Comparison of ENCODE assay signal across 20 cellular contexts in the genomic region with DNA sequence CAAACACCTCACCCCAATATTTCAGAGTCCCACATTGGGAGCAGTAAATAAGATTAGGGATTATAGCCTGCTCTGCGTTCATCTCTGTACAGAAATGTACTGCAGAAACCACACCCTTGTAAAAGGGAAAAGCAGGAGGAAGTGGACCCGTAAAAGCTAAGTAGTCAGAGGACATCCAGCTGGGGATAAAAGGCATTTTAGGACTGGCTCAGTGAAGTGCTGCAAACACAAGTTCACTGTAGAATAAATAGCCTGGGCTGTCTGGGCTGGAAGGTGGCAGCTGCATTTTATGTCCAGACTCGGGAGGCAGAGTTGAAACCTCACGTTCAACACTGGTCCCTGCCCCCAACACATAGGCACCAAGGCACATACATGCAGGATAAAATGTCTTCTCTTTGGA.
DNase-seq lines count a peak whose midpoint lies in the region; ATAC-seq and TF ChIP-seq lines count a peak whose summit lies in the region.
"Had no signal": no experiment of that assay in that cellular context is flagged by ENCODE, and none has a peak within 500 bp of the region (broad histone marks: within the 10 kb centered on the region; RNA-seq: fewer than 3 reads in every experiment).

No MANE protein-coding gene starts in this region.

- H3K23ac ChIP-seq in mesenchymal stem cell (ENCODE audit: low read length in 2 of 2), result no peak overlapping the region

- peak; percentile 37 for DNase-seq in LoVo (ENCODE audit: low spot score)
- DNase-seq in mesenchymal stem cell, result peak; percentile 39
- DNase-seq in stomach, result no peak
- DNase-seq in stimulated activated CD4-positive, alpha-beta T cell treated with anti-CD3 and anti-CD28 coated beads, Interleukin-2, amount 100 ng/mL, for 48 hours, result no peak
- no peak for DNase-seq in activated CD4-positive, alpha-beta T cell treated with anti-CD3 and anti-CD28 coated beads for 48 hours
- DNase-seq: activated CD4-positive, alpha-beta T cell treated with anti-CD3 and anti-CD28 coated beads, Interleukin-2, amount 50 U/mL, for 1 hour; activated CD8-positive, alpha-beta memory T cell treated with anti-CD3 and anti-CD28 coated beads, Interleukin-2, amount 50 U/mL, for 4 hours; activated naive CD8-positive, alpha-beta T cell treated with anti-CD3 and anti-CD28 coated beads, Interleukin-2, amount 10 ng/mL, durations not matched to agents 7 days and 5 days; AML-193; H7; heart right ventricle; immature natural killer cell; naive thymus-derived CD4-positive, alpha-beta T cell; NCI-H1417; Right ventricle myocardium superior had no signal

- no peak overlapping the region for H3K9ac ChIP-seq in mesenchymal stem cell (ENCODE audit: low read length)
- H3K9ac ChIP-seq: parathyroid adenoma had no signal

- H3K14ac ChIP-seq in mesenchymal stem cell (ENCODE audit: low read length in 2 of 2), result no peak overlapping the region

- H3K4me3 ChIP-seq in mesenchymal stem cell (ENCODE audit: insufficient read depth in 1 of 2, low read depth in 1 of 2, low read length in 2 of 2) (no peak overlapping the region), stomach (no peak overlapping the region)
- H3K4me3 ChIP-seq: heart right ventricle, lung, tibial nerve had no signal

- H2AFZ ChIP-seq in mesenchymal stem cell (ENCODE audit: low read depth, low read length), result no peak overlapping the region
- H2AFZ ChIP-seq: parathyroid adenoma had no signal

- peak overlapping the region in 1 of 2 experiments; percentile 73 for H2BK12ac ChIP-seq in mesenchymal stem cell (ENCODE audit: low read length in 2 of 2)

- H2BK120ac ChIP-seq in mesenchymal stem cell (ENCODE audit: low read depth, low read length), result no peak overlapping the region

- H3K9me3 ChIP-seq in mesenchymal stem cell (ENCODE audit: control insufficient read depth, low read length) (no peaks in the 10 kb centered on the region), stomach (no peaks in the 10 kb centered on the region)
- H3K9me3 ChIP-seq: tibial nerve had no signal

- peak overlapping the region in 1 of 2 experiments; percentile 10 for H3K4ac ChIP-seq in mesenchymal stem cell (ENCODE audit: low read depth in 1 of 2, low read length in 2 of 2)

- H3K27me3 ChIP-seq in mesenchymal stem cell (ENCODE audit: control insufficient read depth in 1 of 2, insufficient read depth in 1 of 2, low read length in 2 of 2) (no peaks in the 10 kb centered on the region), stomach (no peaks in the 10 kb centered on the region)
- H3K27me3 ChIP-seq: heart right ventricle, tibial nerve had no signal

- H4K91ac ChIP-seq in mesenchymal stem cell (ENCODE audit: low read length), result no peak overlapping the region

- no peaks in the 10 kb centered on the region for H3K79me1 ChIP-seq in mesenchymal stem cell (replicated peaks; ENCODE audit: low read length, poor library complexity, severe bottlenecking)

- no peak for TF ChIP-seq POLR2A in stomach (IDR thresholded peaks at IDR 0.05)

- H3K36me3 ChIP-seq in mesenchymal stem cell (ENCODE audit: control insufficient read depth in 1 of 2, insufficient read depth in 2 of 2, low read depth in 1 of 2, low read length in 2 of 2), result no peaks in the 10 kb centered on the region
- no peaks in the 10 kb centered on the region for H3K36me3 ChIP-seq in stomach
- H3K36me3 ChIP-seq: heart right ventricle, tibial nerve had no signal

- peak overlapping the region; percentile 78 for H4K8ac ChIP-seq in mesenchymal stem cell (ENCODE audit: low read length)

- no peak for TF ChIP-seq CTCF in VCaP (conservative IDR thresholded peaks at IDR 0.05)
- TF ChIP-seq CTCF in stomach (IDR thresholded peaks at IDR 0.05), result no peak

- ATAC-seq in GM21390 (IDR thresholded peaks at IDR 0.05; ENCODE audit: unreplicated experiment), result no peak
- ATAC-seq: heart right ventricle; naive thymus-derived CD4-positive, alpha-beta T cell had no signal

- intact Hi-C loops in stomach (cut with DNase I; ENCODE audit: low total_unique reads), result no loop called here

- 14% methylated on average over 2 of the region's 4 CpGs for WGBS in mesenchymal stem cell
- WGBS in stomach, 5 donors, result 10 to 36% (median 13%) methylated on average over 4 of the region's 4 CpGs

- no peak overlapping the region for H2AK5ac ChIP-seq in mesenchymal stem cell (ENCODE audit: low read length, severe bottlenecking)

- H2BK5ac ChIP-seq in mesenchymal stem cell (ENCODE audit: low read depth, low read length, poor library complexity, severe bottlenecking), result no peak overlapping the region

- H3K27ac ChIP-seq in VCaP (peak overlapping the region; percentile 34), mesenchymal stem cell (ENCODE audit: low read length, poor library complexity, severe bottlenecking) (no peak overlapping the region), stomach (peak overlapping the region in 3 of 5 donors; percentile 35 to 69 (median 54))
- H3K27ac ChIP-seq: parathyroid adenoma had no signal

- H3K4me2 ChIP-seq in mesenchymal stem cell (ENCODE audit: low read length, poor library complexity, severe bottlenecking), result no peak overlapping the region

- H2BK15ac ChIP-seq in mesenchymal stem cell (ENCODE audit: low read depth, poor library complexity, severe bottlenecking), result no peak overlapping the region

- H3K18ac ChIP-seq in mesenchymal stem cell (ENCODE audit: low read depth in 1 of 2, low read length in 2 of 2), result peak overlapping the region in 1 of 2 experiments; percentile 3

- no peak for TF ChIP-seq EP300 in stomach (IDR thresholded peaks at IDR 0.05)

- peaks cover 11% of the 10 kb centered on the region for H3K4me1 ChIP-seq in mesenchymal stem cell (ENCODE audit: control insufficient read depth, insufficient read depth, low read depth, low read length)
- H3K4me1 ChIP-seq in stomach, result peaks cover 0 to 21% (median 14%) of the 10 kb centered on the region in 4 donors
- H3K4me1 ChIP-seq: parathyroid adenoma had no signal

Comparison
In these comparisons a context has a peak if more than half of its experiments do, and no peak if none do; other contexts are left out.
1. DNase-seq: peak in LoVo (single experiment) and mesenchymal stem cell (single experiment); none in stomach (single experiment), stimulated activated CD4-positive, alpha-beta T cell treated with anti-CD3 and anti-CD28 coated beads, Interleukin-2, amount 100 ng/mL, for 48 hours (0 of 2) and activated CD4-positive, alpha-beta T cell treated with anti-CD3 and anti-CD28 coated beads for 48 hours (single experiment).